In the genomic region with DNA sequence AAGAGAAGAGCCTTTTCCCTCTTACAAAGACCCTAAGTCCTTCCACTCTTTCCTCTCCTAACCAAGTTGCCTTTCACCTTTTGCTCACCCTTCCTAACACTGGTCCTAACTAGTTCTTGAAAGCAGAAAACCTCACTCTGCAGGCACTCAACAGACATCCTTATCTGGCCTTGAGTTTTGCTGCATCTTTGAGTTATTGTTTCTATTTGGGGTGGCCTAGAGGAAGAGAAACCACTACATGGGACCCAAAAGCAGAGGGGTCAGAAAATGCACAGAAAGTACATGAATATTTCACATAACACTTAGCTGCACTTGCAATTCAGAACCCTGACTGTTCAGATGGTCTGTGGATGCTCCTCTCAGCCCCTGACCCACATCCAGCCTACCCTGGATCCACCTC, we compare ENCODE assay signal across 1 cellular context.
TF ChIP-seq lines count a peak whose summit lies in the region.

No MANE protein-coding gene starts in this region.

TF ChIP-seq in GM12878, 131 proteins besides CTCF, POLR2A, EP300 and RAD21 (continued from another document):
- TF ChIP-seq RUNX3 (IDR thresholded peaks at IDR 0.05; ENCODE audit: low read length) = peak; percentile 7; the same call in 1 of the 2 replicates
